ENCODE assay signal across 9 cellular contexts in genomic region chr11:123580557-123581275, GRCh38.
DNase-seq lines count a peak whose midpoint lies in the region; TF ChIP-seq lines count a peak whose summit lies in the region.
"Had no signal": no experiment of that assay in that cellular context is flagged by ENCODE, and none has a peak within 500 bp of the region (broad histone marks: within the 10 kb centered on the region; RNA-seq: fewer than 3 reads in every experiment).

No MANE protein-coding gene starts in this region.

- peaks cover 5% of the 10 kb centered on the region for H3K36me3 Mint-ChIP-seq in T-helper 2 cell treated with Interferon-gamma antibody and Interleukin-4, amounts not matched to agents 5 μg/mL and 100 μg/mL, for 36 hours (ENCODE audit: low read depth)

- peaks cover 42% of the 10 kb centered on the region for H3K27me3 ChIP-seq in MM.1S (replicated peaks; ENCODE audit: insufficient read depth, low read length)

- H3K9me3 ChIP-seq in MM.1S (replicated peaks; ENCODE audit: insufficient read depth, low read length): no peaks in the 10 kb centered on the region

- no peaks in the 10 kb centered on the region for H3K9me2 ChIP-seq in MM.1S (replicated peaks; ENCODE audit: insufficient read depth, low read length)

- DNase-seq in GM03348 (ENCODE audit: low spot score) (peak; percentile 85), H4 (ENCODE audit: low spot score) (peak; percentile 55), MM.1S (peak; percentile 85), astrocyte of the hippocampus (ENCODE audit: low read depth, low spot score) (peak; percentile 74), iPS-NIHi11 (ENCODE audit: low spot score) (peak; percentile 92), superior temporal gyrus (ENCODE audit: extremely low spot score) (no peak)
- DNase-seq in T-helper 2 cell treated with Interferon-gamma antibody and Interleukin-4, amounts not matched to agents 5 μg/mL and 100 μg/mL, for 36 hours (ENCODE audit: low spot score): peak; percentile 49
- peak; percentile 55 to 56 for DNase-seq in stimulated activated CD4-positive, alpha-beta T cell treated with anti-CD3 and anti-CD28 coated beads, Interleukin-1b, Interleukin-23, amount 100 ng/mL, for 4 hours (ENCODE audit: low read depth in 2 of 2)

- no peaks in the 10 kb centered on the region for H3K79me2 ChIP-seq in MM.1S (ENCODE audit: low read length)

- H3K4me1 ChIP-seq in MM.1S (ENCODE audit: low read length): 0 out of 2 replicates have a peak, but pooled peaks cover 3% of the 10 kb centered on the region

- H3K9ac ChIP-seq in MM.1S (ENCODE audit: low read length): no peak overlapping the region

- no peak overlapping the region for H2AFZ ChIP-seq in MM.1S (ENCODE audit: low read length)

- H3K4me3 ChIP-seq in MM.1S (ENCODE audit: low read length): no peak overlapping the region

- peak; percentile 97 for TF ChIP-seq CTCF in MM.1S (IDR thresholded peaks at IDR 0.05; ENCODE audit: low read length)

- no peak overlapping the region for H3K27ac ChIP-seq in MM.1S (ENCODE audit: low read length)
- H3K27ac ChIP-seq: epithelial cell of prostate had no signal

- H3K4me1 Mint-ChIP-seq in T-helper 2 cell treated with Interferon-gamma antibody and Interleukin-4, amounts not matched to agents 5 μg/mL and 100 μg/mL, for 36 hours (ENCODE audit: low read depth): peaks cover 18% of the 10 kb centered on the region

- no peak overlapping the region for H3K27ac Mint-ChIP-seq in T-helper 2 cell treated with Interferon-gamma antibody and Interleukin-4, amounts not matched to agents 5 μg/mL and 100 μg/mL, for 36 hours

- H3K9me3 Mint-ChIP-seq in T-helper 2 cell treated with Interferon-gamma antibody and Interleukin-4, amounts not matched to agents 5 μg/mL and 100 μg/mL, for 36 hours: no peaks in the 10 kb centered on the region

- H3F3A ChIP-seq in MM.1S (ENCODE audit: insufficient read depth, low read length): no peaks in the 10 kb centered on the region

- no peaks in the 10 kb centered on the region for H3K36me3 ChIP-seq in MM.1S (replicated peaks; ENCODE audit: insufficient read depth, low read length)

- no peaks in the 10 kb centered on the region for H3K27me3 Mint-ChIP-seq in T-helper 2 cell treated with Interferon-gamma antibody and Interleukin-4, amounts not matched to agents 5 μg/mL and 100 μg/mL, for 36 hours (ENCODE audit: low read depth)

- H3K4me2 ChIP-seq in MM.1S (ENCODE audit: low read depth, low read length): peak overlapping the region; percentile 48

- H3K4me3 Mint-ChIP-seq in T-helper 2 cell treated with Interferon-gamma antibody and Interleukin-4, amounts not matched to agents 5 μg/mL and 100 μg/mL, for 36 hours: no peak overlapping the region

- no peaks in the 10 kb centered on the region for H4K20me1 ChIP-seq in MM.1S (ENCODE audit: insufficient read depth, low read length)
